ENCODE assay signal across 15 cellular contexts in genomic region chr6:30926644-30927043, GRCh38. TPM values are rescaled to one million over a fixed set of nuclear protein-coding genes. Genes with fewer than 3 reads are reported as not detected.
A peak's percentile ranks its signal among the peaks of the same experiment; 100 is the strongest.
DNase-seq lines count a peak whose midpoint lies in the region; ATAC-seq, FAIRE-seq and TF ChIP-seq lines count a peak whose summit lies in the region.
"Had no signal": no experiment of that assay in that cellular context is flagged by ENCODE, and none has a peak within 500 bp of the region (broad histone marks: within the 10 kb centered on the region; RNA-seq: fewer than 3 reads in every experiment).

No MANE protein-coding gene starts in this region.

- no peak overlapping the region for H3K4me3 Mint-ChIP-seq in stimulated activated naive CD8-positive, alpha-beta T cell treated with anti-CD3 and anti-CD28 coated beads, Interleukin-15, amount 100 ng/mL, for 72 hours

- H3K9me3 ChIP-seq in DND-41 (ENCODE audit: insufficient read depth, low read length, severe bottlenecking) (no peaks in the 10 kb centered on the region), heart left ventricle (peaks cover 0 to 10% (median 2%) of the 10 kb centered on the region in 12 donors), pancreas (no peaks in the 10 kb centered on the region), aorta (ENCODE audit: control insufficient read depth, low read length) (peaks cover 2% of the 10 kb centered on the region), spleen (peaks cover 0 to 13% (median 9%) of the 10 kb centered on the region in 8 donors)
- H3K9me3 ChIP-seq: BE2C had no signal

- H3K27ac ChIP-seq in DND-41 (ENCODE audit: low read length) (no peak overlapping the region), RWPE1 (peak overlapping the region; percentile 88), heart left ventricle (peak overlapping the region in 2 of 12 donors; percentile 41 to 49), pancreas (peak overlapping the region in 3 of 4 donors; percentile 6 to 39 (median 22)), aorta (ENCODE audit: low read depth in 1 of 2, low read length in 2 of 2) (peak overlapping the region in 1 of 2 donors; percentile 8), spleen (no peak overlapping the region)

- CTCF ChIA-PET in RWPE1 (lab: Yijun Ruan, JAX), result interaction anchor here (0.6 to 1.6 kb wide), 2 partner anchors 11 to 201 kb away, joined by 3 to 8 read pairs; no protein-coding TSS in a partner anchor

- H2AFZ ChIP-seq in DND-41 (ENCODE audit: low read depth, low read length), result no peak overlapping the region

- H3K27me3 Mint-ChIP-seq in stimulated activated naive CD8-positive, alpha-beta T cell treated with anti-CD3 and anti-CD28 coated beads, Interleukin-15, amount 100 ng/mL, for 72 hours, result no peaks in the 10 kb centered on the region

- H3K4me1 ChIP-seq in DND-41 (ENCODE audit: insufficient read depth, low read length) (no peaks in the 10 kb centered on the region), heart left ventricle (peaks cover 0 to 18% (median 0%) of the 10 kb centered on the region in 12 donors), pancreas (no peaks in the 10 kb centered on the region), aorta (ENCODE audit: control insufficient read depth in 1 of 2, insufficient read depth in 2 of 2, low read length in 2 of 2) (no peaks in the 10 kb centered on the region), spleen (no peaks in the 10 kb centered on the region)
- H3K4me1 ChIP-seq: BE2C had no signal

- H3K4me2 ChIP-seq in DND-41 (ENCODE audit: insufficient read depth, low read length), result no peak overlapping the region

- intact Hi-C loops in heart left ventricle (cut with DNase I), result loop anchor here in 1 of 10 donors (10.0 kb wide), 1 partner anchor 118 kb away; no protein-coding TSS in a partner anchor
- intact Hi-C loops in pancreas (cut with DNase I), result loop anchor here (10.0 kb wide), 3 partner anchors 108 to 158 kb away; no protein-coding TSS in a partner anchor
- intact Hi-C loops in aorta (cut with DNase I), result no loop called here
- intact Hi-C loops in spleen (cut with DNase I; ENCODE audit: low total_unique reads), result no loop called here

- peaks cover 53% of the 10 kb centered on the region for H3K36me3 ChIP-seq in DND-41 (ENCODE audit: insufficient read depth, low read length)
- peaks cover 0 to 52% (median 43%) of the 10 kb centered on the region in 9 donors for H3K36me3 ChIP-seq in heart left ventricle
- H3K36me3 ChIP-seq in pancreas, result peaks cover 0 to 36% (median 0%) of the 10 kb centered on the region in 3 donors
- no peaks in the 10 kb centered on the region for H3K36me3 ChIP-seq in aorta (ENCODE audit: control insufficient read depth in 1 of 2, insufficient read depth in 2 of 2, low read length in 1 of 2)
- peaks cover 0 to 62% (median 47%) of the 10 kb centered on the region in 6 donors for H3K36me3 ChIP-seq in spleen
- H3K36me3 ChIP-seq: BE2C had no signal

- no peaks in the 10 kb centered on the region for H3K4me1 Mint-ChIP-seq in stimulated activated naive CD8-positive, alpha-beta T cell treated with anti-CD3 and anti-CD28 coated beads, Interleukin-15, amount 100 ng/mL, for 72 hours

- peaks cover 0 to 12% of the 10 kb centered on the region in 2 donors for H3K9me3 Mint-ChIP-seq in stimulated activated naive CD8-positive, alpha-beta T cell treated with anti-CD3 and anti-CD28 coated beads, Interleukin-15, amount 100 ng/mL, for 72 hours

- H3K4me3 ChIP-seq in DND-41 (ENCODE audit: low read depth in 1 of 2, low read length in 2 of 2) (no peak overlapping the region), heart left ventricle (no peak overlapping the region), pancreas (no peak overlapping the region), aorta (ENCODE audit: low read length in 2 of 2) (no peak overlapping the region), spleen (no peak overlapping the region)

- 64 to 81% (median 81%) methylated on average over 4 of the region's 4 CpGs for WGBS in heart left ventricle, 4 donors
- WGBS in pancreas, 2 donors, result 78% methylated on average over 4 of the region's 4 CpGs
- WGBS in aorta, 2 donors, result 71 to 76% methylated on average over 4 of the region's 4 CpGs
- WGBS in spleen, 5 donors, result 92 to 97% (median 95%) methylated on average over 4 of the region's 4 CpGs

- ATAC-seq in DND-41 (ENCODE audit: insufficient read depth, low read depth) (peak; percentile 20; the same call in 1 of the 3 replicates), heart left ventricle (peak; percentile 74 to 88 (median 81)), pancreas (peak; percentile 68 to 90 (median 82)), aorta (ENCODE audit: low FRiP score) (no peak)
- ATAC-seq in stimulated activated naive CD8-positive, alpha-beta T cell treated with anti-CD3 and anti-CD28 coated beads, Interleukin-15, amount 100 ng/mL, for 72 hours, result no peak

- POLR2A ChIA-PET in RWPE1 (lab: Yijun Ruan, JAX; ENCODE audit: low non-redundant PET), result no interaction called here

- FAIRE-seq in pancreas (lab: Jason Lieb, UNC), result no peak
- FAIRE-seq: colon, GM12891 had no signal

- H3K27ac Mint-ChIP-seq in stimulated activated naive CD8-positive, alpha-beta T cell treated with anti-CD3 and anti-CD28 coated beads, Interleukin-15, amount 100 ng/mL, for 72 hours, result no peak overlapping the region

- no peak overlapping the region for H3K9ac ChIP-seq in DND-41 (ENCODE audit: low read depth, low read length)

- no peak for TF ChIP-seq POLR2A in heart left ventricle (IDR thresholded peaks at IDR 0.05)
- no peak for TF ChIP-seq POLR2A in spleen (IDR thresholded peaks at IDR 0.05)

- H3K27me3 ChIP-seq in DND-41 (ENCODE audit: insufficient read depth, low read length, poor library complexity) (no peaks in the 10 kb centered on the region), heart left ventricle (no peaks in the 10 kb centered on the region), pancreas (no peaks in the 10 kb centered on the region), aorta (ENCODE audit: control insufficient read depth in 1 of 2, insufficient read depth in 2 of 2, low read length in 1 of 2) (no peaks in the 10 kb centered on the region), spleen (replicated peaks in 1 of 7) (no peaks in the 10 kb centered on the region)
- H3K27me3 ChIP-seq: BE2C had no signal

- no peaks in the 10 kb centered on the region for H3K79me2 ChIP-seq in DND-41 (ENCODE audit: insufficient read depth, low read length)

- no peaks in the 10 kb centered on the region for H4K20me1 ChIP-seq in DND-41 (ENCODE audit: insufficient read depth, low read length)

- TF ChIP-seq CTCF in DND-41 (IDR thresholded peaks at IDR 0.05; ENCODE audit: borderline replicate concordance, extremely low read depth, low read length, poor library complexity, severe bottlenecking) (no peak), RWPE1 (conservative IDR thresholded peaks at IDR 0.05; ENCODE audit: low read depth) (no peak), heart left ventricle (IDR thresholded peaks at IDR 0.05) (no peak), pancreas (IDR thresholded peaks at IDR 0.05) (no peak), spleen (IDR thresholded peaks at IDR 0.05 in 8 of 11, conservative IDR thresholded peaks at IDR 0.05 in 3 of 11) (no peak)

- DNase-seq in DND-41 (no peak), RWPE1 (ENCODE audit: low spot score) (peak; percentile 33), heart left ventricle (peak in 2 of 5 donors; percentile 46 to 55), pancreas (peak in 3 of 6 donors; percentile 45 to 68 (median 48)), SHP77 (lab: John Stamatoyannopoulos, UW) (no peak), aorta (no peak), spleen (no peak)
- no peak for DNase-seq in stimulated activated naive CD8-positive, alpha-beta T cell treated with anti-CD3 and anti-CD28 coated beads, Interleukin-15, amount 100 ng/mL, for 72 hours
- DNase-seq: BE2C, DMS79, H7, NCI-H1436, NCI-H524 had no signal

RNA-seq across cellular contexts. Expression of gene SFTA2, which starts 5.3 kb away (rescaled TPM):
- total RNA-seq in heart left ventricle, result not detected
- not detected for polyA plus RNA-seq in heart left ventricle
- 1 to 10 TPM in 5 of 6 donors, under 1 TPM in 1; 0.83 to 6.6 (median 2.1) TPM for total RNA-seq in pancreas
- 10 to 100 TPM; 14.4 to 22.9 TPM for polyA plus RNA-seq in pancreas
- total RNA-seq in aorta, result not detected
- 1 to 10 TPM in 1 of 2 donors, not detected in 1; 2.4 TPM for polyA plus RNA-seq in aorta
- total RNA-seq in spleen, result under 1 TPM in 1 of 7 donors, not detected in 6; 0.47 TPM
- 1 to 10 TPM in 1 of 3 donors, under 1 TPM in 1, not detected in 1; 0.08 to 2.6 TPM for polyA plus RNA-seq in spleen
- total RNA-seq: H7 had no signal

RNA-seq across cellular contexts. Expression of gene VARS2, which starts 12.6 kb away (rescaled TPM):
- 10 to 100 TPM; 10.7 to 28.5 (median 18.8) TPM for total RNA-seq in heart left ventricle
- 10 to 100 TPM; 12.1 to 19.7 TPM for polyA plus RNA-seq in heart left ventricle
- total RNA-seq in pancreas, result 10 to 100 TPM; 11.3 to 25.8 (median 17.1) TPM
- polyA plus RNA-seq in pancreas, result 10 to 100 TPM; 40.4 to 40.6 TPM
- 10 to 100 TPM; 16.0 to 19.1 TPM for total RNA-seq in aorta
- polyA plus RNA-seq in aorta, result 10 to 100 TPM in 1 of 2 donors, 1 to 10 TPM in 1; 9.6 to 65.7 TPM
- total RNA-seq in spleen, result 10 to 100 TPM; 16.4 to 30.7 (median 28.1) TPM
- polyA plus RNA-seq in spleen, result 10 to 100 TPM; 15.5 to 38.2 (median 36.3) TPM

RNA-seq across cellular contexts. Expression of gene MUCL3, which starts 14.1 kb away (rescaled TPM):
- under 1 TPM in 1 of 9 donors, not detected in 8; 0.11 TPM for total RNA-seq in heart left ventricle
- polyA plus RNA-seq in heart left ventricle, result under 1 TPM in 1 of 2 donors, not detected in 1; 0.03 TPM
- 1 to 10 TPM in 1 of 6 donors, under 1 TPM in 1, not detected in 4; 0.09 to 5.6 TPM for total RNA-seq in pancreas
- polyA plus RNA-seq in pancreas, result 1 to 10 TPM in 1 of 2 donors, under 1 TPM in 1; 0.04 to 1.2 TPM
- total RNA-seq in aorta, result not detected
- polyA plus RNA-seq in aorta, result under 1 TPM; 0.13 to 0.18 TPM
- not detected for total RNA-seq in spleen
- polyA plus RNA-seq in spleen, result under 1 TPM in 1 of 3 donors, not detected in 2; 0.03 TPM
- total RNA-seq: H7 had no signal

RNA-seq across cellular contexts. Expression of gene GTF2H4, which starts 18.6 kb away (rescaled TPM):
- total RNA-seq in heart left ventricle, result 10 to 100 TPM in 7 of 9 donors, 1 to 10 TPM in 2; 4.2 to 19.9 (median 14.5) TPM
- 10 to 100 TPM; 14.7 to 22.4 TPM for polyA plus RNA-seq in heart left ventricle
- total RNA-seq in pancreas, result 10 to 100 TPM in 5 of 6 donors, 1 to 10 TPM in 1; 9.4 to 23.2 (median 13.0) TPM
- polyA plus RNA-seq in pancreas, result 10 to 100 TPM; 34.6 to 45.8 TPM
- 10 to 100 TPM; 31.2 to 37.0 TPM for total RNA-seq in aorta
- polyA plus RNA-seq in aorta, result 10 to 100 TPM in 1 of 2 donors, 1 to 10 TPM in 1; 3.9 to 88.2 TPM
- total RNA-seq in spleen, result 10 to 100 TPM; 20.6 to 49.7 (median 28.3) TPM
- polyA plus RNA-seq in spleen, result 10 to 100 TPM; 21.9 to 40.0 (median 33.8) TPM

RNA-seq across cellular contexts. Expression of gene DDR1, which starts 42.3 kb away (rescaled TPM):
- total RNA-seq in heart left ventricle (10 to 100 TPM; 18.0 to 50.0 (median 38.4) TPM), pancreas (100 to 1,000 TPM in 4 of 6 donors, 10 to 100 TPM in 2; 92.7 to 160 (median 118) TPM), aorta (10 to 100 TPM; 29.5 to 32.0 TPM), spleen (10 to 100 TPM; 13.0 to 37.1 (median 23.8) TPM)
- polyA plus RNA-seq in heart left ventricle (10 to 100 TPM; 11.8 to 14.1 TPM), pancreas (100 to 1,000 TPM; 103 to 149 TPM), aorta (10 to 100 TPM in 1 of 2 donors, 1 to 10 TPM in 1; 6.8 to 15.4 TPM), spleen (10 to 100 TPM in 1 of 3 donors, 1 to 10 TPM in 2; 5.0 to 10.1 (median 8.0) TPM)

Comparison
In these comparisons a context has a peak if more than half of its experiments do, and no peak if none do; other contexts are left out.
1. ATAC-seq: peak in DND-41 (single experiment), heart left ventricle (4 of 4) and pancreas (4 of 4); none in aorta (single experiment) and stimulated activated naive CD8-positive, alpha-beta T cell treated with anti-CD3 and anti-CD28 coated beads, Interleukin-15, amount 100 ng/mL, for 72 hours (single experiment).
2. H3K27ac ChIP-seq: peak in RWPE1 (single experiment) and pancreas (3 of 4); none in DND-41 (single experiment) and spleen (0 of 8).
3. intact Hi-C loops: an anchor here in pancreas (10.0 kb wide); none called in aorta and spleen.